Comparison of ENCODE assay signal across 17 cellular contexts in the genomic region with DNA sequence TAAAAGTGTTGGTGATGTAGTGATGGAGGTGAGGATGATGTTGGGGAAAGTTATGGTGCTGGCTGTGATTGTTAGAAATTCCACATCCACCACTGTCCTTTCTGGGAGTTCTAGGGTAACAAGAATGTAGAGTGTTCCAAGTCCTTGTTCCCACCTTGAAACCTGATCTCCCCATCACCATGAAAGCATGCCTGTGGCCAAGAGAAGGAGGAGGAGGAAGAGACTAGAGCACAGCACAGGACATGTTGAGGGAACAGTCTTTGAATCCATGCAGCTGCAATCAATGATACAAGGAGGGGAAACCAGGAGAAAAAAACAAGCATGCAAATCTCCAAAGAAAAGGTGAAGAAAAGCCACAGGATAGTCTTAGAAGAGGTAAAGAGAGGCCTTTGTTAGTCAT. TPM values are rescaled to one million over a fixed set of nuclear protein-coding genes. Genes with fewer than 3 reads are reported as not detected.
"Had no signal": no experiment of that assay in that cellular context is flagged by ENCODE, and none has a peak within 500 bp of the region (broad histone marks: within the 10 kb centered on the region; RNA-seq: fewer than 3 reads in every experiment).

No MANE protein-coding gene starts in this region.

- H3K9me3 ChIP-seq: colonic mucosa, mucosa of descending colon, neutrophil had no signal

- DNase-seq: activated CD4-positive, alpha-beta T cell treated with anti-CD3 and anti-CD28 coated beads, Interleukin-2, amount 10 ng/mL, durations not matched to agents 24 days and 14 days; activated naive CD4-positive, alpha-beta T cell treated with anti-CD3 and anti-CD28 coated beads for 36 hours; activated T-cell treated with anti-CD3 and anti-CD28 coated beads for 4 hours; caudate nucleus; colonic mucosa; foreskin melanocyte; head of caudate nucleus; left cardiac atrium; mucosa of descending colon; naive thymus-derived CD8-positive, alpha-beta T cell; posterior cingulate gyrus; right cardiac atrium had no signal

- H3K36me3 ChIP-seq: colonic mucosa, neutrophil had no signal

- H3K4me2 ChIP-seq: smooth muscle cell had no signal

- H3K27ac ChIP-seq: colonic mucosa, neutrophil had no signal

- H3K4me3 ChIP-seq: colonic mucosa, mucosa of descending colon, smooth muscle cell had no signal

- H3K27me3 ChIP-seq: colonic mucosa, neutrophil had no signal

- ATAC-seq: activated T-helper 17 cell treated with anti-CD3 and anti-CD28 coated beads, Interleukin-2, amount 50 U/mL, for 72 hours; left cardiac atrium; mucosa of descending colon; naive thymus-derived CD8-positive, alpha-beta T cell; right cardiac atrium; stimulated activated effector memory CD8-positive, alpha-beta T cell treated with anti-CD3 and anti-CD28 coated beads, Interleukin-12 subunit alpha, Interleukin-12 subunit beta, amount 100 ng/mL, for 72 hours had no signal

RNA-seq across cellular contexts. Expression of a gene that starts 45.9 kb away (rescaled TPM):
- total RNA-seq: activated CD4-positive, alpha-beta T cell treated with anti-CD3 and anti-CD28 coated beads, Interleukin-2, amount 10 ng/mL, durations not matched to agents 24 days and 14 days; activated naive CD4-positive, alpha-beta T cell treated with anti-CD3 and anti-CD28 coated beads for 36 hours; lung microvascular endothelial cell had no signal
- polyA plus RNA-seq: naive thymus-derived CD8-positive, alpha-beta T cell had no signal
